Comparison of ENCODE assay signal across 8 cellular contexts in the genomic region with DNA sequence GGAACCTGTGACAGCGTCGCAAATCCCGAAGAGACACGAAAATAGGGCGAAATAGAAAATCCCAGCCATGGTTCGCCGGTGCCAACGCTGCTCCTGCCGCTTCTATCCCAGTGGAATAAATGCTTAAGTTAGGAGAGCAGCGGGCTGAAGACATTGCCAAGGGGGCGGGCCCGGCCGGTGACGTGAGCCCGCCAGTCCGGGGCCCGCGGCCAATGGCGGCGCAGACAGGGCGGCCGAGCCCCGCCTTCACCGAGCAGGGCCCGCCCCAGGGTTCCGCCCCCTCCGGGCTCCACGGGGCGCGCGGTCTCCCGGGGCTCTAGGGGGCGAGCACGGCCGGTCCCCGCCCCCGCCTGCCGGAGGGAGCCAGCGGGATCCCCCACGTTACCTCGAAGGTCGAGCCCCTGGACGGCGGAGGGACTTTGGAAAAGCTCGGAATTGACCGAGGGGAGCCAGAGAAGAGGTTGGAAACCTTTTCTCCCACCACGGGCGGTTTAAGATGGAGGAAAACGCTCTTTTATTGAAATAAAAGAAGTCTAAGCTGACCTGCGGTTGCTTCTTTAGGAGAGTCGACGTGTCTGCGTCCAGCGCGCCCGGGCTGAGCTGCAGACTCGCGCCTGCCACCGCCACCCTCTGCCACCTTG. TPM values are rescaled to one million over a fixed set of nuclear protein-coding genes. Genes with fewer than 3 reads are reported as not detected.
DNase-seq lines count a peak whose midpoint lies in the region; ATAC-seq, FAIRE-seq and TF ChIP-seq lines count a peak whose summit lies in the region.

Gene EPHA4 (minus strand): TSS at position 125 of the 641 bp plus-strand sequence. CDS start 56 bp downstream, at position 69.

- intact Hi-C loops in Right ventricle myocardium superior (cut with DNase I) (loop anchor here (5.0 to 10.0 kb wide), 3 partner anchors 467 to 1835 kb away; no protein-coding TSS in a partner anchor), pancreas (cut with DNase I) (loop anchor here in 2 of 3 donors (5.0 to 10.0 kb wide), 4 partner anchors 403 to 1837 kb away; no protein-coding TSS in a partner anchor)

- FAIRE-seq in pancreas (lab: Jason Lieb, UNC), result no peak

- peak within 1 kb of the TSS; percentile 94 for H3K9ac ChIP-seq in adipocyte (ENCODE audit: low read length)

- ATAC-seq in Right ventricle myocardium superior (ENCODE audit: poor library complexity), result peak; percentile 96
- peak; percentile 90 to 95 (median 94) for ATAC-seq in pancreas
- ATAC-seq in thoracic aorta (ENCODE audit: insufficient number of reproducible peaks, low FRiP score, low read depth), result peak; percentile 73

- 0% methylated on average over 47 to 59 of the region's 59 CpGs for WGBS in pancreas, 2 donors

- DNase-seq in ELF-1 (ENCODE audit: low read depth, low spot score) (peak; percentile 92), H7 (peak; percentile 96), MG63 (peak; percentile 88), T follicular helper cell (ENCODE audit: low read depth) (peak; percentile 84), adipocyte (ENCODE audit: low read depth) (peak; percentile 98), Right ventricle myocardium superior (peak; percentile 92), pancreas (peak; percentile 84 to 95 (median 91)), thoracic aorta (ENCODE audit: low spot score) (no peak)

- H3K36me3 ChIP-seq in H7 (replicated peaks; ENCODE audit: control insufficient read depth, insufficient read depth, low read length) (no peaks in the 10 kb centered on the region), MG63 (no peaks in the 10 kb centered on the region), adipocyte (ENCODE audit: control insufficient read depth, insufficient read depth, low read length, severe bottlenecking) (no peaks in the 10 kb centered on the region), pancreas (no peaks in the 10 kb centered on the region), thoracic aorta (no peaks in the 10 kb centered on the region)

- peak within 1 kb of the TSS; percentile 67 for H3K4me3 ChIP-seq in H7 (ENCODE audit: insufficient read depth, low read depth, low read length)
- H3K4me3 ChIP-seq in MG63, result peak within 1 kb of the TSS; percentile 75
- H3K4me3 ChIP-seq in adipocyte (ENCODE audit: low read length), result peak within 1 kb of the TSS; percentile 94
- H3K4me3 ChIP-seq in pancreas, result peak within 1 kb of the TSS; percentile 44 to 79 (median 70)
- H3K4me3 ChIP-seq in thoracic aorta, result peak within 1 kb of the TSS; percentile 87

- H3K9me3 ChIP-seq in MG63 (no peaks in the 10 kb centered on the region), adipocyte (ENCODE audit: control insufficient read depth, low read length) (no peaks in the 10 kb centered on the region), pancreas (no peaks in the 10 kb centered on the region), thoracic aorta (no peaks in the 10 kb centered on the region)

- H3K27me3 ChIP-seq in H7 (ENCODE audit: control insufficient read depth, insufficient read depth, low read length), result peaks cover 37% of the 10 kb centered on the region
- no peaks in the 10 kb centered on the region for H3K27me3 ChIP-seq in MG63
- no peaks in the 10 kb centered on the region for H3K27me3 ChIP-seq in adipocyte (replicated peaks; ENCODE audit: control insufficient read depth, insufficient read depth, low read length)
- peaks cover 0 to 41% (median 10%) of the 10 kb centered on the region in 4 donors for H3K27me3 ChIP-seq in pancreas
- no peaks in the 10 kb centered on the region for H3K27me3 ChIP-seq in thoracic aorta (replicated peaks; ENCODE audit: insufficient read depth)

- H3K27ac ChIP-seq in pancreas, result peak within 1 kb of the TSS; percentile 2 to 80 (median 63)
- H3K27ac ChIP-seq in thoracic aorta, result peak within 1 kb of the TSS; percentile 74 to 89

- no peak for TF ChIP-seq CTCF in pancreas (IDR thresholded peaks at IDR 0.05)
- TF ChIP-seq CTCF in thoracic aorta (IDR thresholded peaks at IDR 0.05), result no peak

- peaks cover 29% of the 10 kb centered on the region for H3K4me1 ChIP-seq in adipocyte (ENCODE audit: control insufficient read depth, insufficient read depth, low read length)
- no peaks in the 10 kb centered on the region for H3K4me1 ChIP-seq in pancreas
- H3K4me1 ChIP-seq in thoracic aorta (ENCODE audit: control insufficient read depth in 1 of 2, low read depth in 2 of 2), result peaks cover 2 to 30% of the 10 kb centered on the region in 2 donors

RNA-seq across cellular contexts. Expression of gene EPHA4, which starts in this region (rescaled TPM):
- 9.9 and 20.2 TPM in 2 replicates for total RNA-seq in H7 (2014; rRNA removed; shearing (Covaris generic))
- 3.8 and 5.4 TPM in 2 replicates for total RNA-seq in MG63 (2014; rRNA removed; shearing (Covaris generic); ENCODE audit: low replicate concordance)
- total RNA-seq in Right ventricle myocardium superior (11.9 TPM), pancreas (1 to 10 TPM; 1.2 to 2.3 (median 1.4) TPM), thoracic aorta (10 to 100 TPM; 20.4 to 53.3 TPM)
- polyA plus RNA-seq in pancreas, result 1 to 10 TPM; 1.1 to 1.8 TPM
